26 cellular contexts compared by ENCODE assay signal in genomic region chr17:69605571-69605970, GRCh38.
"Had no signal": no experiment of that assay in that cellular context is flagged by ENCODE, and none has a peak within 500 bp of the region (broad histone marks: within the 10 kb centered on the region; RNA-seq: fewer than 3 reads in every experiment).

No MANE protein-coding gene starts in this region.

- H3K4me2 ChIP-seq: hepatocyte had no signal

- H3K4me3 Mint-ChIP-seq: activated B cell treated with CpG ODN at 0.5 μM for 24 hours; activated naive CD4-positive, alpha-beta T cell treated with anti-CD3 and anti-CD28 coated beads, Interleukin-2, amount 50 U/mL, for 24 hours; activated T-helper 1 cell treated with anti-CD3 and anti-CD28 coated beads, Interleukin-12 subunit alpha, Interleukin-12 subunit beta, Interleukin-2, Interleukin-4 antibody, amounts not matched to agents 30 ng/mL and 10 ng/mL and 1 ng/mL, durations not matched to agents 14 hours and 24 hours and 36 hours; dendritic cell treated with granulocyte-macrophage colony-stimulating factor and Interleukin-4, amounts not matched to agents 40 ng/mL and 50 ng/mL, for 4 days; natural killer cell; stimulated activated memory B cell treated with anti-CD40 and anti-IgM and Interleukin-4, amounts not matched to agents 10 μg/mL and 1 μg/mL and 100 μg/mL, for 72 hours; T-helper 17 cell had no signal

- H3K36me3 ChIP-seq: left ventricle myocardium inferior, neutrophil, right lobe of liver, transverse colon, uterus had no signal

- H2AFZ ChIP-seq: hepatocyte had no signal

- H3K9me3 ChIP-seq: body of pancreas, left ventricle myocardium inferior, neutrophil, right lobe of liver, transverse colon, uterus had no signal

- H3K79me2 ChIP-seq: hepatocyte had no signal

- ATAC-seq: body of pancreas; foreskin keratinocyte; natural killer cell; right lobe of liver; stimulated activated memory B cell treated with anti-CD40 and anti-IgM and Interleukin-4, amounts not matched to agents 10 μg/mL and 1 μg/mL and 100 μg/mL, for 72 hours; T-helper 17 cell had no signal

- H3K27me3 ChIP-seq: body of pancreas, foreskin keratinocyte, hepatocyte, neutrophil, right lobe of liver, transverse colon, uterus had no signal

- H3K27ac ChIP-seq: body of pancreas, foreskin keratinocyte, hepatocyte, left ventricle myocardium inferior, neutrophil, right lobe of liver, skin epidermis, transverse colon, uterus had no signal

- DNase-seq: activated B cell treated with CpG ODN at 0.5 μM for 24 hours; activated CD4-positive, alpha-beta T cell treated with anti-CD3 and anti-CD28 coated beads for 4 hours; activated CD4-positive, alpha-beta T cell treated with anti-CD3 and anti-CD28 coated beads, Interleukin-2, amount 50 U/mL, for 48 hours; activated gamma-delta T cell treated with Interleukin-2 at 50 U/mL for 16 hours; anterior cingulate cortex; body of pancreas; effector CD4-positive, alpha-beta T cell; erythroblast; foreskin keratinocyte; glutamatergic neuron; left ventricle myocardium inferior; mammary epithelial cell; midbrain; natural killer cell; right lobe of liver; stimulated activated CD4-positive, alpha-beta T cell treated with anti-CD3 and anti-CD28 coated beads, Interleukin-1b, Interleukin-23, amount 100 ng/mL, for 48 hours; T-helper 17 cell; transverse colon; uterus had no signal

- H3K4me1 ChIP-seq: uterus had no signal

- H3K4me3 ChIP-seq: body of pancreas, hepatocyte, left ventricle myocardium inferior, right lobe of liver, skin epidermis, transverse colon, uterus had no signal

- H3K9me3 Mint-ChIP-seq: activated B cell treated with CpG ODN at 0.5 μM for 24 hours; activated naive CD4-positive, alpha-beta T cell treated with anti-CD3 and anti-CD28 coated beads, Interleukin-2, amount 50 U/mL, for 24 hours; natural killer cell; stimulated activated memory B cell treated with anti-CD40 and anti-IgM and Interleukin-4, amounts not matched to agents 10 μg/mL and 1 μg/mL and 100 μg/mL, for 72 hours had no signal

- H3K27me3 Mint-ChIP-seq: dendritic cell treated with granulocyte-macrophage colony-stimulating factor and Interleukin-4, amounts not matched to agents 40 ng/mL and 50 ng/mL, for 4 days had no signal

- H3K27ac Mint-ChIP-seq: activated B cell treated with CpG ODN at 0.5 μM for 24 hours; activated naive CD4-positive, alpha-beta T cell treated with anti-CD3 and anti-CD28 coated beads, Interleukin-2, amount 50 U/mL, for 24 hours; activated T-helper 1 cell treated with anti-CD3 and anti-CD28 coated beads, Interleukin-12 subunit alpha, Interleukin-12 subunit beta, Interleukin-2, Interleukin-4 antibody, amounts not matched to agents 30 ng/mL and 10 ng/mL and 1 ng/mL, durations not matched to agents 14 hours and 24 hours and 36 hours; dendritic cell treated with granulocyte-macrophage colony-stimulating factor and Interleukin-4, amounts not matched to agents 40 ng/mL and 50 ng/mL, for 4 days; natural killer cell; stimulated activated memory B cell treated with anti-CD40 and anti-IgM and Interleukin-4, amounts not matched to agents 10 μg/mL and 1 μg/mL and 100 μg/mL, for 72 hours; T-helper 17 cell had no signal
